ENCODE assay signal across 9 cellular contexts in genomic region chr10:93115661-93116383, GRCh38. TPM values are rescaled to one million over a fixed set of nuclear protein-coding genes. Genes with fewer than 3 reads are reported as not detected.
A peak's percentile ranks its signal among the peaks of the same experiment; 100 is the strongest.
DNase-seq lines count a peak whose midpoint lies in the region; ATAC-seq, FAIRE-seq and TF ChIP-seq lines count a peak whose summit lies in the region.
"Had no signal": no experiment of that assay in that cellular context is flagged by ENCODE, and none has a peak within 500 bp of the region (broad histone marks: within the 10 kb centered on the region; RNA-seq: fewer than 3 reads in every experiment).

No MANE protein-coding gene starts in this region.

- no peaks in the 10 kb centered on the region for H3K79me2 ChIP-seq in PC-9 (ENCODE audit: low read depth)

- peak; percentile 67 for TF ChIP-seq CTCF in GM12875 (IDR thresholded peaks at IDR 0.05; ENCODE audit: borderline replicate concordance, insufficient read depth, low read depth, low read length)
- TF ChIP-seq CTCF in PC-9 (conservative IDR thresholded peaks at IDR 0.05) = peak; percentile 64
- TF ChIP-seq CTCF in pancreas (IDR thresholded peaks at IDR 0.05) = no peak
- TF ChIP-seq CTCF in upper lobe of right lung (IDR thresholded peaks at IDR 0.05) = peak; percentile 42

- no peaks in the 10 kb centered on the region for H3K9me3 Mint-ChIP-seq in activated T-cell treated with anti-CD3 and anti-CD28 coated beads, Interleukin-2, amount 50 U/mL, for 24 hours

- 66 to 73% methylated on average over 4 of the region's 4 CpGs for WGBS in pancreas, 2 donors

- H3K9me3 ChIP-seq in PC-9 (ENCODE audit: insufficient read depth, low read depth) = no peaks in the 10 kb centered on the region
- no peaks in the 10 kb centered on the region for H3K9me3 ChIP-seq in pancreas
- no peaks in the 10 kb centered on the region for H3K9me3 ChIP-seq in upper lobe of right lung

- H3K27me3 ChIP-seq in PC-9 (ENCODE audit: insufficient read depth, low read depth) = no peaks in the 10 kb centered on the region
- H3K27me3 ChIP-seq in pancreas = no peaks in the 10 kb centered on the region
- H3K27me3 ChIP-seq in upper lobe of right lung = peaks cover 8% of the 10 kb centered on the region

- peak; percentile 59 for ATAC-seq in HG03060 (IDR thresholded peaks at IDR 0.05; ENCODE audit: low read depth, unreplicated experiment)
- ATAC-seq in pancreas = peak; percentile 50 to 80 (median 74)
- peak; percentile 92 for ATAC-seq in upper lobe of right lung
- no peak for ATAC-seq in HG02610 (IDR thresholded peaks at IDR 0.05; ENCODE audit: unreplicated experiment)

- H3K27ac ChIP-seq in PC-9 (no peak overlapping the region), pancreas (no peak overlapping the region), upper lobe of right lung (no peak overlapping the region)

- no peaks in the 10 kb centered on the region for H3F3A ChIP-seq in PC-9 (ENCODE audit: insufficient read depth, low read depth)

- H3K27me3 Mint-ChIP-seq in activated T-cell treated with anti-CD3 and anti-CD28 coated beads, Interleukin-2, amount 50 U/mL, for 24 hours = peaks cover 7% of the 10 kb centered on the region

- no peak overlapping the region for H3K27ac Mint-ChIP-seq in activated T-cell treated with anti-CD3 and anti-CD28 coated beads, Interleukin-2, amount 50 U/mL, for 24 hours
- H3K27ac Mint-ChIP-seq: mesothelial cell of epicardium had no signal

- H3K36me3 ChIP-seq in PC-9 (ENCODE audit: low read depth) (no peaks in the 10 kb centered on the region), pancreas (no peaks in the 10 kb centered on the region), upper lobe of right lung (no peaks in the 10 kb centered on the region)

- H2AFZ ChIP-seq in PC-9 = no peak overlapping the region

- no peaks in the 10 kb centered on the region for H3K9me2 ChIP-seq in PC-9 (ENCODE audit: insufficient read depth)

- CTCF ChIA-PET in PC-9 (lab: Charles Lee) = interaction anchor here (0.6 to 0.7 kb wide), 4 partner anchors 70 to 175 kb away, joined by 3 to 12 read pairs (median 6); no protein-coding TSS in a partner anchor

- H3K36me3 Mint-ChIP-seq in activated T-cell treated with anti-CD3 and anti-CD28 coated beads, Interleukin-2, amount 50 U/mL, for 24 hours (ENCODE audit: low read depth) = no peaks in the 10 kb centered on the region
- H3K36me3 Mint-ChIP-seq: mesothelial cell of epicardium had no signal

- DNase-seq in PC-9 = peak in 1 of 2 experiments; percentile 53
- peak; percentile 78 for DNase-seq in activated T-cell treated with anti-CD3 and anti-CD28 coated beads, Interleukin-2, amount 50 U/mL, for 24 hours
- peak; percentile 10 for DNase-seq in fibroblast of the conjunctiva (ENCODE audit: low read depth)
- peak; percentile 44 to 73 (median 56) for DNase-seq in pancreas
- DNase-seq in upper lobe of right lung = peak; percentile 74

- intact Hi-C loops in PC-9 (cut with micrococcal nuclease; ENCODE audit: unreplicated experiment) = loop anchor here (1.0 kb wide), 1 partner anchor 173 kb away; no protein-coding TSS in a partner anchor
- intact Hi-C loops in pancreas (cut with DNase I) = no loop called here
- intact Hi-C loops in upper lobe of right lung (cut with DNase I) = no loop called here

- H4K20me1 ChIP-seq in PC-9 (ENCODE audit: insufficient read depth) = no peaks in the 10 kb centered on the region

- BruUV-seq in PC-9 (replicated peaks; lab: Mats Ljungman, UMichigan) = no TSS peak

- H3K4me3 ChIP-seq in GM12875 (ENCODE audit: low read depth, low read length) (no peak overlapping the region), PC-9 (no peak overlapping the region), pancreas (no peak overlapping the region), upper lobe of right lung (no peak overlapping the region)

- POLR2A ChIA-PET in PC-9 (lab: Charles Lee; ENCODE audit: unreplicated experiment) = interaction anchor here (0.6 to 0.8 kb wide), 2 partner anchors 39 to 104 kb away, joined by 3 to 11 read pairs; no protein-coding TSS in a partner anchor

- FAIRE-seq in pancreas (lab: Jason Lieb, UNC) = no peak

- peaks cover 12% of the 10 kb centered on the region for H3K4me1 Mint-ChIP-seq in activated T-cell treated with anti-CD3 and anti-CD28 coated beads, Interleukin-2, amount 50 U/mL, for 24 hours (ENCODE audit: low read depth)
- H3K4me1 Mint-ChIP-seq: mesothelial cell of epicardium had no signal

- H3K4me1 ChIP-seq in PC-9 (replicated peaks; ENCODE audit: insufficient read depth) (no peaks in the 10 kb centered on the region), pancreas (no peaks in the 10 kb centered on the region), upper lobe of right lung (no peaks in the 10 kb centered on the region)

- no peak overlapping the region for H3K4me3 Mint-ChIP-seq in activated T-cell treated with anti-CD3 and anti-CD28 coated beads, Interleukin-2, amount 50 U/mL, for 24 hours
- H3K4me3 Mint-ChIP-seq: mesothelial cell of epicardium had no signal

- no peak overlapping the region for H3K4me2 ChIP-seq in PC-9

RNA-seq across cellular contexts. Expression of gene CYP26A1, which starts 42.1 kb away (rescaled TPM):
- 2.2 TPM in 2 replicates for total RNA-seq in PC-9 (2021)
- total RNA-seq in pancreas = not detected
- under 1 TPM; 0.11 to 0.35 TPM for polyA plus RNA-seq in pancreas
- total RNA-seq in upper lobe of right lung = not detected

RNA-seq across cellular contexts. Expression of gene CYP26C1, which starts 55.2 kb away (rescaled TPM):
- total RNA-seq in PC-9 (2021) (0.46 and 0.60 TPM in 2 replicates), pancreas (under 1 TPM in 5 of 6 donors, not detected in 1; 0.08 to 0.17 (median 0.09) TPM), upper lobe of right lung (0.35 TPM)
- under 1 TPM; 0.04 to 0.05 TPM for polyA plus RNA-seq in pancreas

Comparison
In these comparisons a context has a peak if more than half of its experiments do, and no peak if none do; other contexts are left out.
1. CTCF ChIP-seq: peak in GM12875 (single experiment), PC-9 (single experiment) and upper lobe of right lung (single experiment); none in pancreas (0 of 4).